ENCODE assay signal across 19 cellular contexts in genomic region chr4:17584502-17585213, GRCh38.
"Had no signal": no experiment of that assay in that cellular context is flagged by ENCODE, and none has a peak within 500 bp of the region (broad histone marks: within the 10 kb centered on the region; RNA-seq: fewer than 3 reads in every experiment).

No MANE protein-coding gene starts in this region.

- H3K27me3 ChIP-seq: ascending aorta, gastroesophageal sphincter, right atrium auricular region, transverse colon had no signal

- H3K4me3 Mint-ChIP-seq: activated CD4-positive, alpha-beta memory T cell treated with anti-CD3 and anti-CD28 coated beads for 36 hours; activated CD8-positive, alpha-beta memory T cell treated with anti-CD3 and anti-CD28 coated beads, Interleukin-2, amount 10 ng/mL, durations not matched to agents 7 days and 5 days; activated naive CD4-positive, alpha-beta T cell treated with anti-CD3 and anti-CD28 coated beads, Interleukin-2, amount 10 ng/mL, durations not matched to agents 7 days and 5 days; natural killer cell had no signal

- H3K9me3 Mint-ChIP-seq: activated CD4-positive, alpha-beta memory T cell treated with anti-CD3 and anti-CD28 coated beads for 36 hours; activated naive CD4-positive, alpha-beta T cell treated with anti-CD3 and anti-CD28 coated beads, Interleukin-2, amount 10 ng/mL, durations not matched to agents 7 days and 5 days; natural killer cell had no signal

- ATAC-seq: activated CD8-positive, alpha-beta memory T cell treated with anti-CD3 and anti-CD28 coated beads, Interleukin-2, amount 10 ng/mL, durations not matched to agents 7 days and 5 days; gastroesophageal sphincter; natural killer cell had no signal

- DNase-seq: activated CD4-positive, alpha-beta memory T cell treated with anti-CD3 and anti-CD28 coated beads for 36 hours; activated CD4-positive, alpha-beta T cell treated with anti-CD3 and anti-CD28 coated beads for 1 hour; activated CD8-positive, alpha-beta memory T cell treated with anti-CD3 and anti-CD28 coated beads, Interleukin-2, amount 10 ng/mL, durations not matched to agents 7 days and 5 days; activated naive CD4-positive, alpha-beta T cell treated with anti-CD3 and anti-CD28 coated beads, Interleukin-2, amount 10 ng/mL, durations not matched to agents 7 days and 5 days; activated T-cell treated with anti-CD3 and anti-CD28 coated beads, Interleukin-2, amount 50 U/mL, for 1 hour; kidney; left ventricle myocardium inferior; mesendoderm; natural killer cell; occipital lobe; stimulated activated CD4-positive, alpha-beta T cell treated with anti-CD3 and anti-CD28 coated beads, Interleukin-15, amount 100 ng/mL, for 24 hours; stimulated activated CD4-positive, alpha-beta T cell treated with anti-CD3 and anti-CD28 coated beads, Interleukin-4, amount 100 ng/mL, for 24 hours; stimulated activated naive CD4-positive, alpha-beta T cell treated with Interleukin-2 at 50 U/mL for 16 hours; T-helper 9 cell; transverse colon had no signal

- H3K27ac Mint-ChIP-seq: activated CD4-positive, alpha-beta memory T cell treated with anti-CD3 and anti-CD28 coated beads for 36 hours; activated CD8-positive, alpha-beta memory T cell treated with anti-CD3 and anti-CD28 coated beads, Interleukin-2, amount 10 ng/mL, durations not matched to agents 7 days and 5 days; natural killer cell had no signal

- H3K9me3 ChIP-seq: ascending aorta, gastroesophageal sphincter, left ventricle myocardium inferior, right atrium auricular region, transverse colon had no signal

- H3K4me3 ChIP-seq: ascending aorta, gastroesophageal sphincter, left ventricle myocardium inferior, right atrium auricular region, skin epidermis, transverse colon had no signal

- H3K27ac ChIP-seq: ascending aorta, gastroesophageal sphincter, left ventricle myocardium inferior, right atrium auricular region, transverse colon had no signal

- H3K27me3 Mint-ChIP-seq: activated CD4-positive, alpha-beta memory T cell treated with anti-CD3 and anti-CD28 coated beads for 36 hours; activated CD8-positive, alpha-beta memory T cell treated with anti-CD3 and anti-CD28 coated beads, Interleukin-2, amount 10 ng/mL, durations not matched to agents 7 days and 5 days; activated naive CD4-positive, alpha-beta T cell treated with anti-CD3 and anti-CD28 coated beads, Interleukin-2, amount 10 ng/mL, durations not matched to agents 7 days and 5 days had no signal

- H3K4me1 ChIP-seq: ascending aorta had no signal
